In the genomic region with DNA sequence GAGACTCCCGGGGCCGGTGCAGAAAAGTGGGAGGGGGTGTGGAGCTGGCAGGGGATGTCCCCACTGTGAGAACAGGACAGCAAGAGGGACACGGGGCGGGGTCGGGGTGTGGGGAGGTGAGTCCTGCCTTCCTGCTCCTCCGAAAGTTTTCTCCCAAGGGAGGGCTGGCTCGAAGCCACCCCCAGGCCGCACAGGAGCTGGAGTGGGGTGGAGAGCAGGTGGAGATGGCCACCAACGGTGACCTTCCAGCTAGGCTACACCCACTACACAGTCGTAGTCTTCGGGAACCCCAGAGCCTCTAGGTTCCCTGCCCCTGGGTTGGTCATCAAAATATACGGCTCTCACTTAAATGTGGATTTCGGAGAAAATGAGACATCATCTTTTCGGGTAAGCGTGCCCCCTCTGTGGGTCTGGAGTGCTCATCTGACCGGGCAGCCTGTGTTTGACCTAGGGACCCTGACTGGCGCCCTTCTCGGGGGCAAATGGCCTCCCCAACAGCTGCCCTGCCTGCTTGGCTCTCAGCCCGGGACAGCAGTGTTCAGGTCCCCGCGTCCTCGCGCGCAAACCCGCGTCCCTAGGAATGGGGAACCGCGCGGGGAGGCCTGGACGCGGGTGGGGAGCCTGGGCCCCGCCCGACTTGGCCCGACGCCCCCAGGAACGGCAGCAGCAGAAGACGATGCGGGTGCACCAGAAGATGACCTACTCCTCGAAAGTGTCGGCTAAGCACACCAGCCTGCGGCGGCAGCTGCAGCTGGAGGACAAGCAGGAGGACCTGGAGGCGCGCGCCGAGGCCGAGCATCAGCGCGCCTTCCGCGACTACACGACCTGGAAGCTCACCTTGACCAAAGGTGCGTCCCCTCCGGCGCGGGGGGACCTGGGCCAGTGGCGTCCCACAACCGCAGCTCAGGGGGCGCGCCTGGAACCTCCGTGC, we compare ENCODE assay signal across 19 cellular contexts. TPM values are rescaled to one million over a fixed set of nuclear protein-coding genes. Genes with fewer than 3 reads are reported as not detected.
DNase-seq lines count a peak whose midpoint lies in the region; ATAC-seq and TF ChIP-seq lines count a peak whose summit lies in the region.
"Had no signal": no experiment of that assay in that cellular context is flagged by ENCODE, and none has a peak within 500 bp of the region (broad histone marks: within the 10 kb centered on the region; RNA-seq: fewer than 3 reads in every experiment).

No MANE protein-coding gene starts in this region.

- H3K4me2 ChIP-seq in mesendoderm (ENCODE audit: low read length), result no peak overlapping the region
- H3K4me2 ChIP-seq: PC-9 had no signal

- no peaks in the 10 kb centered on the region for H3K79me1 ChIP-seq in mesendoderm (ENCODE audit: low read length)

- H3K36me3 Mint-ChIP-seq in activated naive CD8-positive, alpha-beta T cell treated with anti-CD3 and anti-CD28 coated beads for 36 hours, result no peaks in the 10 kb centered on the region
- H3K36me3 Mint-ChIP-seq: CD14-positive monocyte had no signal

- H3K27me3 ChIP-seq in right atrium auricular region, result peaks cover 0 to 8% of the 10 kb centered on the region in 2 donors
- H3K27me3 ChIP-seq in mesendoderm (ENCODE audit: insufficient read depth, low read length, poor library complexity), result no peaks in the 10 kb centered on the region

- no peaks in the 10 kb centered on the region for H3K79me2 ChIP-seq in mesendoderm (ENCODE audit: control insufficient read depth, insufficient read depth, low read length)

- intact Hi-C loops in cardiac septum (cut with DNase I), result no loop called here
- intact Hi-C loops in sciatic nerve (cut with DNase I), result no loop called here

- H2BK120ac ChIP-seq in mesendoderm (ENCODE audit: low read depth, low read length), result no peak overlapping the region

- H3K4ac ChIP-seq in mesendoderm (ENCODE audit: low read depth, low read length), result no peak overlapping the region

- no peak for ATAC-seq in sciatic nerve
- ATAC-seq: HCT116, K562 had no signal

- no peak overlapping the region for H3K9ac ChIP-seq in mesendoderm (ENCODE audit: low read length)

- no CpG with 5 or more reads among the region's 61 CpGs for WGBS in mesendoderm (ENCODE audit: extremely low coverage, insufficient coverage, low lambda C conversion rate)

- H3K4me3 ChIP-seq in right atrium auricular region, result no peak overlapping the region
- H3K4me3 ChIP-seq in mesendoderm (ENCODE audit: low read length), result no peak overlapping the region
- H3K4me3 ChIP-seq: K562, PC-9, SK-N-MC had no signal

- H3K36me3 ChIP-seq in right atrium auricular region (no peaks in the 10 kb centered on the region), mesendoderm (ENCODE audit: control insufficient read depth, insufficient read depth, low read length) (no peaks in the 10 kb centered on the region)

- no peak overlapping the region for H3K23ac ChIP-seq in mesendoderm (ENCODE audit: low read length)

- peaks cover 48% of the 10 kb centered on the region for H3K27me3 Mint-ChIP-seq in activated naive CD8-positive, alpha-beta T cell treated with anti-CD3 and anti-CD28 coated beads for 36 hours

- no peaks in the 10 kb centered on the region for H3K9me3 Mint-ChIP-seq in activated naive CD8-positive, alpha-beta T cell treated with anti-CD3 and anti-CD28 coated beads for 36 hours

- no peak overlapping the region for H2BK15ac ChIP-seq in mesendoderm (replicated peaks; ENCODE audit: low read depth)

- H4K8ac ChIP-seq in mesendoderm (ENCODE audit: low read depth, low read length), result no peak overlapping the region

- H3K18ac ChIP-seq in mesendoderm (ENCODE audit: low read length), result no peak overlapping the region

- no peak overlapping the region for H3K4me3 Mint-ChIP-seq in activated naive CD8-positive, alpha-beta T cell treated with anti-CD3 and anti-CD28 coated beads for 36 hours

- no peak overlapping the region for H3K27ac Mint-ChIP-seq in activated naive CD8-positive, alpha-beta T cell treated with anti-CD3 and anti-CD28 coated beads for 36 hours

- no peak overlapping the region for H4K5ac ChIP-seq in mesendoderm (ENCODE audit: low read length)

- no peak overlapping the region for H2AK5ac ChIP-seq in mesendoderm (ENCODE audit: low read length)

- H3K56ac ChIP-seq in mesendoderm (ENCODE audit: low read length), result no peak overlapping the region

- TF ChIP-seq CTCF in right atrium auricular region (IDR thresholded peaks at IDR 0.05), result no peak

- H3K9me3 ChIP-seq in right atrium auricular region, result no peaks in the 10 kb centered on the region
- H3K9me3 ChIP-seq: Caco-2 had no signal

- H3K4me1 ChIP-seq in right atrium auricular region (no peaks in the 10 kb centered on the region), mesendoderm (ENCODE audit: control insufficient read depth, low read depth, low read length) (no peaks in the 10 kb centered on the region)

- H3K4me1 Mint-ChIP-seq in activated naive CD8-positive, alpha-beta T cell treated with anti-CD3 and anti-CD28 coated beads for 36 hours, result no peaks in the 10 kb centered on the region
- H3K4me1 Mint-ChIP-seq: CD14-positive monocyte had no signal

- no peak overlapping the region for H3K27ac ChIP-seq in right atrium auricular region
- no peak overlapping the region for H3K27ac ChIP-seq in mesendoderm (ENCODE audit: low read depth, low read length)
- H3K27ac ChIP-seq: PC-9, SK-N-MC had no signal

- DNase-seq in cardiac septum (ENCODE audit: low spot score) (peak; percentile 57), right atrium auricular region (ENCODE audit: low spot score) (no peak), islet precursor cell (peak; percentile 43), sciatic nerve (ENCODE audit: low spot score) (peak; percentile 51), mesendoderm (no peak), DMS153 (lab: John Stamatoyannopoulos, UW) (no peak)
- DNase-seq in activated naive CD8-positive, alpha-beta T cell treated with anti-CD3 and anti-CD28 coated beads for 36 hours, result no peak
- DNase-seq: ACHN, AML-193, DND-41, NCI-H2029, NCI-H510A, NCI-H774, PC-9 had no signal

- H2BK5ac ChIP-seq in mesendoderm (ENCODE audit: low read length), result no peak overlapping the region

RNA-seq across cellular contexts. Expression of a gene that starts 21.2 kb away (rescaled TPM):
- total RNA-seq in cardiac septum (not detected), right atrium auricular region (not detected), sciatic nerve (1.5 TPM)
- 0.37 TPM for polyA plus RNA-seq in mesendoderm (2013, experiment 1 of 2)
- polyA plus RNA-seq in mesendoderm (2013, experiment 2 of 2), result 0.48 TPM
- total RNA-seq in activated naive CD8-positive, alpha-beta T cell treated with anti-CD3 and anti-CD28 coated beads for 36 hours, result not detected
- total RNA-seq: Caco-2, K562, PC-9 had no signal
- polyA plus RNA-seq: CD14-positive monocyte, K562 had no signal

RNA-seq across cellular contexts. Expression of a gene that starts 58.7 kb away (rescaled TPM):
- total RNA-seq in cardiac septum, result 11.5 TPM
- 10 to 100 TPM; 43.4 to 55.1 TPM for total RNA-seq in right atrium auricular region
- 22.7 TPM for total RNA-seq in sciatic nerve
- 1.6 TPM for polyA plus RNA-seq in mesendoderm (2013, experiment 1 of 2)
- 1.6 TPM for polyA plus RNA-seq in mesendoderm (2013, experiment 2 of 2)
- total RNA-seq in activated naive CD8-positive, alpha-beta T cell treated with anti-CD3 and anti-CD28 coated beads for 36 hours, result under 1 TPM; 0.41 to 0.42 TPM
- polyA plus RNA-seq: CD14-positive monocyte had no signal

RNA-seq across cellular contexts. Expression of a gene that starts 59.8 kb away (rescaled TPM):
- total RNA-seq in cardiac septum (22.0 TPM), right atrium auricular region (10 to 100 TPM; 18.9 to 25.5 TPM), sciatic nerve (39.7 TPM)
- polyA plus RNA-seq in mesendoderm (2013, experiment 1 of 2), result 9.7 TPM
- 10.0 TPM for polyA plus RNA-seq in mesendoderm (2013, experiment 2 of 2)
- total RNA-seq in activated naive CD8-positive, alpha-beta T cell treated with anti-CD3 and anti-CD28 coated beads for 36 hours, result 10 to 100 TPM; 18.7 to 19.3 TPM

Comparison
In these comparisons a context has a peak if more than half of its experiments do, and no peak if none do; other contexts are left out.
1. DNase-seq: peak in cardiac septum (single experiment), islet precursor cell (single experiment) and sciatic nerve (single experiment); none in right atrium auricular region (single experiment), mesendoderm (single experiment), DMS153 (single experiment) and activated naive CD8-positive, alpha-beta T cell treated with anti-CD3 and anti-CD28 coated beads for 36 hours (single experiment).